In genomic region chr11:71062199-71062598, GRCh38 we compare ENCODE assay signal across 19 cellular contexts.
"Had no signal": no experiment of that assay in that cellular context is flagged by ENCODE, and none has a peak within 500 bp of the region (broad histone marks: within the 10 kb centered on the region; RNA-seq: fewer than 3 reads in every experiment).

No MANE protein-coding gene starts in this region.

- H3K4me1 Mint-ChIP-seq: activated CD4-positive, alpha-beta T cell treated with anti-CD3 and anti-CD28 coated beads for 36 hours; activated naive CD4-positive, alpha-beta T cell treated with anti-CD3 and anti-CD28 coated beads, Interleukin-2, amount 50 U/mL, for 24 hours; T-cell had no signal

- H3K9me3 ChIP-seq: breast epithelium had no signal

- H3K27ac ChIP-seq: breast epithelium, SK-N-MC had no signal

- H3K27ac Mint-ChIP-seq: activated CD4-positive, alpha-beta T cell treated with anti-CD3 and anti-CD28 coated beads for 36 hours; activated CD8-positive, alpha-beta T cell treated with anti-CD3 and anti-CD28 coated beads, Interleukin-2, amount 10 ng/mL, durations not matched to agents 7 days and 5 days; activated naive CD4-positive, alpha-beta T cell treated with anti-CD3 and anti-CD28 coated beads, Interleukin-2, amount 50 U/mL, for 24 hours; T-cell had no signal

- H3K9me3 Mint-ChIP-seq: activated naive CD4-positive, alpha-beta T cell treated with anti-CD3 and anti-CD28 coated beads, Interleukin-2, amount 50 U/mL, for 24 hours; T-cell had no signal

- H3K4me1 ChIP-seq: breast epithelium had no signal

- H3K4me3 ChIP-seq: breast epithelium, SK-N-MC had no signal

- H3K36me3 Mint-ChIP-seq: activated naive CD4-positive, alpha-beta T cell treated with anti-CD3 and anti-CD28 coated beads, Interleukin-2, amount 50 U/mL, for 24 hours; T-cell had no signal

- H3K4me3 Mint-ChIP-seq: activated CD4-positive, alpha-beta T cell treated with anti-CD3 and anti-CD28 coated beads for 36 hours; activated CD8-positive, alpha-beta T cell treated with anti-CD3 and anti-CD28 coated beads, Interleukin-2, amount 10 ng/mL, durations not matched to agents 7 days and 5 days; activated naive CD4-positive, alpha-beta T cell treated with anti-CD3 and anti-CD28 coated beads, Interleukin-2, amount 50 U/mL, for 24 hours; T-cell had no signal

- H3K36me3 ChIP-seq: breast epithelium had no signal

- DNase-seq: activated CD4-positive, alpha-beta T cell treated with anti-CD3 and anti-CD28 coated beads for 36 hours; activated CD8-positive, alpha-beta memory T cell treated with anti-CD3 and anti-CD28 coated beads, Interleukin-2, amount 50 U/mL, for 48 hours; activated CD8-positive, alpha-beta T cell treated with anti-CD3 and anti-CD28 coated beads, Interleukin-2, amount 10 ng/mL, durations not matched to agents 7 days and 5 days; activated T-cell treated with anti-CD3 and anti-CD28 coated beads, Interleukin-2, amount 50 U/mL, for 1 hour; aorta; caudate nucleus; MV-4-11; NCI-H1105; NCI-H1436; NCI-H1694 treated with DMSO at 0.1 percent for 48 hours; NCI-H2029 treated with DMSO at 0.1 percent for 48 hours; NCI-H510A treated with DMSO at 0.1 percent for 48 hours; NCI-H69; T-cell; T-helper 2 cell; T1000 had no signal
